In genomic region chr12:102917026-102917787, GRCh38 we compare ENCODE assay signal across 1 cellular context.
TF ChIP-seq lines count a peak whose summit lies in the region.

Gene PAH, minus strand, starts transcription at chr12:102917244. Its CDS starts 114 bp downstream, at chr12:102917130.

TF ChIP-seq in HepG2, 621 proteins besides CTCF, POLR2A, EP300 and RAD21 (continued from another document and continues in another):
- no peak for TF ChIP-seq PHF20 (CRISPR knock-in tag; IDR thresholded peaks at IDR 0.05)
- TF ChIP-seq KLF15 (CRISPR knock-in tag; IDR thresholded peaks at IDR 0.05; ENCODE audit: borderline replicate concordance), result 0 out of 2 replicates have a peak, but pooled peaks have one; percentile 33
- peak; percentile 81 for TF ChIP-seq MED1 (CRISPR knock-in tag; IDR thresholded peaks at IDR 0.05)
- no peak for TF ChIP-seq THYN1 (CRISPR knock-in tag; IDR thresholded peaks at IDR 0.05; ENCODE audit: borderline replicate concordance, low read depth)
- TF ChIP-seq BCL6 (CRISPR knock-in tag; IDR thresholded peaks at IDR 0.05), result peak; percentile 66
- TF ChIP-seq AHDC1 (CRISPR knock-in tag; IDR thresholded peaks at IDR 0.05; ENCODE audit: borderline replicate concordance), result peak; percentile 63
- TF ChIP-seq ZNF780A (CRISPR knock-in tag; IDR thresholded peaks at IDR 0.05), result no peak
- 0 out of 2 replicates have a peak, but pooled peaks have one; percentile 38 for TF ChIP-seq ZBTB20 (CRISPR knock-in tag; IDR thresholded peaks at IDR 0.05; ENCODE audit: borderline replicate concordance, low read depth)
- peak; percentile 59 for TF ChIP-seq ASH2L (IDR thresholded peaks at IDR 0.05; ENCODE audit: insufficient read length, low read depth, low read length)
- no peak for TF ChIP-seq ZNF354B (CRISPR knock-in tag; IDR thresholded peaks at IDR 0.05)
- 0 out of 2 replicates have a peak, but pooled peaks have one; percentile 46 for TF ChIP-seq HMG20B (CRISPR knock-in tag; conservative IDR thresholded peaks at IDR 0.05)
- TF ChIP-seq ARID5B (CRISPR knock-in tag; IDR thresholded peaks at IDR 0.05), result peak; percentile 86
- peak; percentile 40; the same call in 1 of the 2 replicates for TF ChIP-seq ESRRA (CRISPR knock-in tag; IDR thresholded peaks at IDR 0.05; ENCODE audit: low read depth)
- peak; percentile 85 for TF ChIP-seq GFI1 (CRISPR knock-in tag; IDR thresholded peaks at IDR 0.05; ENCODE audit: borderline replicate concordance)
- TF ChIP-seq HBP1 (CRISPR knock-in tag; IDR thresholded peaks at IDR 0.05; ENCODE audit: low read depth), result peak; percentile 84; the same call in 1 of the 2 replicates
- TF ChIP-seq ATRX (CRISPR knock-in tag; IDR thresholded peaks at IDR 0.05; ENCODE audit: borderline replicate concordance), result no peak
- TF ChIP-seq ZNF256 (CRISPR knock-in tag; conservative IDR thresholded peaks at IDR 0.05), result no peak
- TF ChIP-seq JDP2 (CRISPR knock-in tag; IDR thresholded peaks at IDR 0.05; ENCODE audit: borderline replicate concordance), result peak; percentile 39; the same call in 1 of the 2 replicates
- peak; percentile 32; the same call in 1 of the 2 replicates for TF ChIP-seq JUND (CRISPR knock-in tag; IDR thresholded peaks at IDR 0.05)
- TF ChIP-seq ZMYM2 (CRISPR knock-in tag; IDR thresholded peaks at IDR 0.05), result peak; percentile 44; the same call in 1 of the 2 replicates
- TF ChIP-seq SAP130 (CRISPR knock-in tag; IDR thresholded peaks at IDR 0.05; ENCODE audit: low read depth), result peak; percentile 96
- TF ChIP-seq MAZ (IDR thresholded peaks at IDR 0.05; ENCODE audit: borderline replicate concordance, low read depth, low read length), result peak; percentile 86
- peak; percentile 92 for TF ChIP-seq MAZ (CRISPR knock-in tag; IDR thresholded peaks at IDR 0.05; ENCODE audit: low read depth)
- no peak for TF ChIP-seq ZNF282 (IDR thresholded peaks at IDR 0.05; ENCODE audit: partially characterized antibody)
- peak; percentile 51; the same call in 1 of the 2 replicates for TF ChIP-seq FOXO1 (CRISPR knock-in tag; IDR thresholded peaks at IDR 0.05)
- peak; percentile 84 for TF ChIP-seq ZNF784 (CRISPR knock-in tag; IDR thresholded peaks at IDR 0.05; ENCODE audit: borderline replicate concordance)
- peak; percentile 78 for TF ChIP-seq SP5 (CRISPR knock-in tag; IDR thresholded peaks at IDR 0.05; ENCODE audit: borderline replicate concordance, low read depth)
- TF ChIP-seq ZNF713 (CRISPR knock-in tag; IDR thresholded peaks at IDR 0.05), result no peak
- TF ChIP-seq HNF4A (CRISPR knock-in tag; IDR thresholded peaks at IDR 0.05), result peak; percentile 57; the same call in 1 of the 2 replicates
- 0 out of 2 replicates have a peak, but pooled peaks have one; percentile 72 for TF ChIP-seq PRMT3 (CRISPR knock-in tag; IDR thresholded peaks at IDR 0.05; ENCODE audit: borderline replicate concordance, low read depth)
- peak; percentile 54; the same call in 1 of the 2 replicates for TF ChIP-seq GATAD1 (CRISPR knock-in tag; IDR thresholded peaks at IDR 0.05)
- TF ChIP-seq CHD4 (IDR thresholded peaks at IDR 0.05; ENCODE audit: borderline replicate concordance, low read length), result no peak
- 0 out of 2 replicates have a peak, but pooled peaks have one; percentile 6 for TF ChIP-seq ZNF629 (CRISPR knock-in tag; conservative IDR thresholded peaks at IDR 0.05)
- TF ChIP-seq SOX13 (IDR thresholded peaks at IDR 0.05), result peak; percentile 56; the same call in 1 of the 2 replicates
- peak in 1 of 2 experiments; percentile 77; a peak in 2 of 4 replicates for TF ChIP-seq SOX13 (CRISPR knock-in tag; conservative IDR thresholded peaks at IDR 0.05 in 1 of 2, IDR thresholded peaks at IDR 0.05 in 1 of 2)
- 0 out of 2 replicates have a peak, but pooled peaks have one; percentile 20 for TF ChIP-seq KAT7 (CRISPR knock-in tag; IDR thresholded peaks at IDR 0.05; ENCODE audit: borderline replicate concordance)
- TF ChIP-seq PPARG (CRISPR knock-in tag; conservative IDR thresholded peaks at IDR 0.05), result 0 out of 2 replicates have a peak, but pooled peaks have one; percentile 8
- TF ChIP-seq ZNF543 (CRISPR knock-in tag; IDR thresholded peaks at IDR 0.05), result no peak
- peak; percentile 69 for TF ChIP-seq PHF5A (CRISPR knock-in tag; IDR thresholded peaks at IDR 0.05; ENCODE audit: low read depth, unreplicated experiment)
- peak; percentile 38; the same call in 1 of the 2 replicates for TF ChIP-seq ARHGAP35 (CRISPR knock-in tag; IDR thresholded peaks at IDR 0.05; ENCODE audit: borderline replicate concordance)
- peak; percentile 49 for TF ChIP-seq ISL2 (CRISPR knock-in tag; IDR thresholded peaks at IDR 0.05)
- no peak; the same call in 1 of the 2 replicates for TF ChIP-seq CBX5 (CRISPR knock-in tag; IDR thresholded peaks at IDR 0.05; ENCODE audit: borderline replicate concordance)
- peak; percentile 59; the same call in 1 of the 2 replicates for TF ChIP-seq RARA (CRISPR knock-in tag; IDR thresholded peaks at IDR 0.05)
- 0 out of 2 replicates have a peak, but pooled peaks have one; percentile 58 for TF ChIP-seq ZNF230 (CRISPR knock-in tag; IDR thresholded peaks at IDR 0.05)
- TF ChIP-seq DRAP1 (CRISPR knock-in tag; IDR thresholded peaks at IDR 0.05), result peak; percentile 85
- TF ChIP-seq HMGXB4 (CRISPR knock-in tag; IDR thresholded peaks at IDR 0.05; ENCODE audit: borderline replicate concordance in 1 of 2, low read depth in 1 of 2), result peak in 1 of 2 experiments; percentile 76; a peak in 3 of 4 replicates
- peak; percentile 85; the same call in 1 of the 2 replicates for TF ChIP-seq ZNF430 (CRISPR knock-in tag; IDR thresholded peaks at IDR 0.05)
- TF ChIP-seq ZNF704 (CRISPR knock-in tag; IDR thresholded peaks at IDR 0.05; ENCODE audit: borderline replicate concordance), result no peak; the same call in 1 of the 2 replicates
- TF ChIP-seq STAT5B (CRISPR knock-in tag; IDR thresholded peaks at IDR 0.05), result no peak
- TF ChIP-seq CBFB (CRISPR knock-in tag; IDR thresholded peaks at IDR 0.05), result 0 out of 2 replicates have a peak, but pooled peaks have one; percentile 42
- peak; percentile 65; the same call in 1 of the 2 replicates for TF ChIP-seq ZNF589 (CRISPR knock-in tag; conservative IDR thresholded peaks at IDR 0.05)
- peak; percentile 70; the same call in 1 of the 2 replicates for TF ChIP-seq ZNF746 (CRISPR knock-in tag; IDR thresholded peaks at IDR 0.05)
